Comparison of ENCODE assay signal across 17 cellular contexts in the genomic region with DNA sequence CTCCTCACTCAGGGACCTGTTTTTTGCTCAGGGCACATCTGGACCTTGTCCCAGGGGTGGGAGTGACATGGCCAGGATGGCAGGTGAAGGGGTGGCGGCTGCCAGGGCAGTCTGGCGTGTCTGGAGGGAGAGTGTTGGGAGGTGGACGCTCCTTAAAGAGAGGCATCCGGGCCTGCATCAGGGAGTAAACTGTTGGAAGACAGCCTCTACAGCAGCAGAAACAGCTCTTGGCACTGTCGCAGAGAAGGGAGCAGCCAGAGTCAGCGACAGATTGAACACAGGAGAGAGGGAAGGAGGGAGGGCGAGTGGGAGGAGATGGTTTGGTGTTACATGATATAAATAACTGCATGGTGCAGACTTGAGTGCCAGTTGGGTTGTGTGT. TPM values are rescaled to one million over a fixed set of nuclear protein-coding genes. Genes with fewer than 3 reads are reported as not detected.
DNase-seq lines count a peak whose midpoint lies in the region; ATAC-seq lines count a peak whose summit lies in the region.
"Had no signal": no experiment of that assay in that cellular context is flagged by ENCODE, and none has a peak within 500 bp of the region (broad histone marks: within the 10 kb centered on the region; RNA-seq: fewer than 3 reads in every experiment).

No MANE protein-coding gene starts in this region.

- DNase-seq in Ammon's horn (ENCODE audit: low spot score) (peak; percentile 80), amygdala (lab: John Stamatoyannopoulos, UW) (peak in 41 of 56 donors; percentile 1 to 74 (median 16)), right cardiac atrium (peak; percentile 65 to 83 (median 79)), NCI-H524 (lab: John Stamatoyannopoulos, UW) (no peak)
- no peak for DNase-seq in effector memory CD4-positive, alpha-beta T cell
- no peak for DNase-seq in stimulated activated naive B cell treated with anti-CD40 and anti-IgM and Interleukin-4, amounts not matched to agents 10 μg/mL and 1 μg/mL and 100 μg/mL, for 72 hours
- DNase-seq: activated CD8-positive, alpha-beta T cell treated with anti-CD3 and anti-CD28 coated beads, Interleukin-2, amount 10 ng/mL, durations not matched to agents 7 days and 5 days; activated naive CD4-positive, alpha-beta T cell treated with anti-CD3 and anti-CD28 coated beads for 36 hours; colonic mucosa; DND-41; MV-4-11; NCI-H69 had no signal

- no peaks in the 10 kb centered on the region for H3K36me3 ChIP-seq in rectal smooth muscle tissue (ENCODE audit: control insufficient read depth, insufficient read depth, low read length)
- no peaks in the 10 kb centered on the region for H3K36me3 ChIP-seq in effector memory CD4-positive, alpha-beta T cell (ENCODE audit: control insufficient read depth, insufficient read depth, low read length)
- H3K36me3 ChIP-seq: colonic mucosa, HAP-1 had no signal

- H3K27me3 Mint-ChIP-seq in stimulated activated naive B cell treated with anti-CD40 and anti-IgM and Interleukin-4, amounts not matched to agents 10 μg/mL and 1 μg/mL and 100 μg/mL, for 72 hours = peaks cover 5 to 13% of the 10 kb centered on the region in 2 donors

- H3K27me3 ChIP-seq in right cardiac atrium (ENCODE audit: control insufficient read depth, insufficient read depth) = no peaks in the 10 kb centered on the region
- no peaks in the 10 kb centered on the region for H3K27me3 ChIP-seq in rectal smooth muscle tissue (ENCODE audit: control insufficient read depth, insufficient read depth, low read length)
- H3K27me3 ChIP-seq in effector memory CD4-positive, alpha-beta T cell (replicated peaks; ENCODE audit: control insufficient read depth, insufficient read depth, low read length, poor library complexity, severe bottlenecking) = no peaks in the 10 kb centered on the region
- H3K27me3 ChIP-seq: colonic mucosa had no signal

- intact Hi-C loops in right cardiac atrium (cut with DNase I) = no loop called here

- no peaks in the 10 kb centered on the region for H3K36me3 Mint-ChIP-seq in stimulated activated naive B cell treated with anti-CD40 and anti-IgM and Interleukin-4, amounts not matched to agents 10 μg/mL and 1 μg/mL and 100 μg/mL, for 72 hours

- WGBS in right cardiac atrium = 32% methylated on average over 7 of the region's 7 CpGs

- H3K4me1 ChIP-seq in right cardiac atrium (ENCODE audit: control insufficient read depth, insufficient read depth, low read length) (peaks cover 7% of the 10 kb centered on the region), rectal smooth muscle tissue (ENCODE audit: control insufficient read depth, insufficient read depth, low read length) (peaks cover 13% of the 10 kb centered on the region)
- H3K4me1 ChIP-seq in effector memory CD4-positive, alpha-beta T cell (ENCODE audit: control insufficient read depth, insufficient read depth, low read length, poor library complexity, severe bottlenecking) = no peaks in the 10 kb centered on the region
- H3K4me1 ChIP-seq: colonic mucosa, HAP-1 had no signal

- ATAC-seq in right cardiac atrium (peak; percentile 92 to 94), GM18870 (IDR thresholded peaks at IDR 0.05; ENCODE audit: unreplicated experiment) (no peak)
- ATAC-seq in stimulated activated naive B cell treated with anti-CD40 and anti-IgM and Interleukin-4, amounts not matched to agents 10 μg/mL and 1 μg/mL and 100 μg/mL, for 72 hours (replicated peaks) = no peak
- ATAC-seq: activated CD8-positive, alpha-beta T cell treated with anti-CD3 and anti-CD28 coated beads, Interleukin-2, amount 10 ng/mL, durations not matched to agents 7 days and 5 days had no signal

- peak overlapping the region; percentile 86 for H3K27ac ChIP-seq in right cardiac atrium (ENCODE audit: low read length)
- H3K27ac ChIP-seq in rectal smooth muscle tissue (ENCODE audit: low read depth, low read length) = peak overlapping the region; percentile 49
- H3K27ac ChIP-seq in effector memory CD4-positive, alpha-beta T cell (ENCODE audit: insufficient read depth, low read length, poor library complexity, severe bottlenecking) = no peak overlapping the region
- H3K27ac ChIP-seq: colonic mucosa had no signal

- H3K9ac ChIP-seq in rectal smooth muscle tissue (ENCODE audit: low read length) = no peak overlapping the region

- H3K4me3 ChIP-seq in right cardiac atrium (ENCODE audit: low read length) (no peak overlapping the region), rectal smooth muscle tissue (ENCODE audit: low read length) (no peak overlapping the region)
- H3K4me3 ChIP-seq in effector memory CD4-positive, alpha-beta T cell (ENCODE audit: insufficient read depth, low read depth, low read length, poor library complexity, severe bottlenecking) = no peak overlapping the region
- H3K4me3 ChIP-seq: colonic mucosa, HAP-1, smooth muscle cell had no signal

- no peak overlapping the region for H3K27ac Mint-ChIP-seq in stimulated activated naive B cell treated with anti-CD40 and anti-IgM and Interleukin-4, amounts not matched to agents 10 μg/mL and 1 μg/mL and 100 μg/mL, for 72 hours
- H3K27ac Mint-ChIP-seq: activated CD8-positive, alpha-beta T cell treated with anti-CD3 and anti-CD28 coated beads, Interleukin-2, amount 10 ng/mL, durations not matched to agents 7 days and 5 days; activated naive CD4-positive, alpha-beta T cell treated with anti-CD3 and anti-CD28 coated beads for 36 hours had no signal

- no peaks in the 10 kb centered on the region for H3K4me1 Mint-ChIP-seq in stimulated activated naive B cell treated with anti-CD40 and anti-IgM and Interleukin-4, amounts not matched to agents 10 μg/mL and 1 μg/mL and 100 μg/mL, for 72 hours

- H3K4me3 Mint-ChIP-seq in stimulated activated naive B cell treated with anti-CD40 and anti-IgM and Interleukin-4, amounts not matched to agents 10 μg/mL and 1 μg/mL and 100 μg/mL, for 72 hours = no peak overlapping the region
- H3K4me3 Mint-ChIP-seq: activated CD8-positive, alpha-beta T cell treated with anti-CD3 and anti-CD28 coated beads, Interleukin-2, amount 10 ng/mL, durations not matched to agents 7 days and 5 days; activated naive CD4-positive, alpha-beta T cell treated with anti-CD3 and anti-CD28 coated beads for 36 hours had no signal

- H3K9me3 ChIP-seq in right cardiac atrium (ENCODE audit: control insufficient read depth, low read length) = no peaks in the 10 kb centered on the region
- no peaks in the 10 kb centered on the region for H3K9me3 ChIP-seq in effector memory CD4-positive, alpha-beta T cell (ENCODE audit: control insufficient read depth, low read length)
- H3K9me3 ChIP-seq: colonic mucosa, HAP-1 had no signal

- H3K9me3 Mint-ChIP-seq in stimulated activated naive B cell treated with anti-CD40 and anti-IgM and Interleukin-4, amounts not matched to agents 10 μg/mL and 1 μg/mL and 100 μg/mL, for 72 hours = no peaks in the 10 kb centered on the region
- H3K9me3 Mint-ChIP-seq: activated naive CD4-positive, alpha-beta T cell treated with anti-CD3 and anti-CD28 coated beads for 36 hours had no signal

RNA-seq across cellular contexts. Expression of a gene that starts 52.8 kb away (rescaled TPM):
- 10 to 100 TPM in 1 of 4 donors, 1 to 10 TPM in 3; 4.7 to 71.9 (median 7.7) TPM for total RNA-seq in right cardiac atrium
- 6.5 TPM for polyA plus RNA-seq in right cardiac atrium
- total RNA-seq: activated naive CD4-positive, alpha-beta T cell treated with anti-CD3 and anti-CD28 coated beads for 36 hours; RPMI7951 had no signal

Comparison
In these comparisons a context has a peak if more than half of its experiments do, and no peak if none do; other contexts are left out.
1. DNase-seq: peak in Ammon's horn (single experiment), amygdala (41 of 56) and right cardiac atrium (3 of 3); none in effector memory CD4-positive, alpha-beta T cell (0 of 3), stimulated activated naive B cell treated with anti-CD40 and anti-IgM and Interleukin-4, amounts not matched to agents 10 μg/mL and 1 μg/mL and 100 μg/mL, for 72 hours (single experiment) and NCI-H524 (0 of 2).
2. ATAC-seq: peak in right cardiac atrium (2 of 2); none in GM18870 (single experiment) and stimulated activated naive B cell treated with anti-CD40 and anti-IgM and Interleukin-4, amounts not matched to agents 10 μg/mL and 1 μg/mL and 100 μg/mL, for 72 hours (0 of 2).